8 cellular contexts compared by ENCODE assay signal in the genomic region with DNA sequence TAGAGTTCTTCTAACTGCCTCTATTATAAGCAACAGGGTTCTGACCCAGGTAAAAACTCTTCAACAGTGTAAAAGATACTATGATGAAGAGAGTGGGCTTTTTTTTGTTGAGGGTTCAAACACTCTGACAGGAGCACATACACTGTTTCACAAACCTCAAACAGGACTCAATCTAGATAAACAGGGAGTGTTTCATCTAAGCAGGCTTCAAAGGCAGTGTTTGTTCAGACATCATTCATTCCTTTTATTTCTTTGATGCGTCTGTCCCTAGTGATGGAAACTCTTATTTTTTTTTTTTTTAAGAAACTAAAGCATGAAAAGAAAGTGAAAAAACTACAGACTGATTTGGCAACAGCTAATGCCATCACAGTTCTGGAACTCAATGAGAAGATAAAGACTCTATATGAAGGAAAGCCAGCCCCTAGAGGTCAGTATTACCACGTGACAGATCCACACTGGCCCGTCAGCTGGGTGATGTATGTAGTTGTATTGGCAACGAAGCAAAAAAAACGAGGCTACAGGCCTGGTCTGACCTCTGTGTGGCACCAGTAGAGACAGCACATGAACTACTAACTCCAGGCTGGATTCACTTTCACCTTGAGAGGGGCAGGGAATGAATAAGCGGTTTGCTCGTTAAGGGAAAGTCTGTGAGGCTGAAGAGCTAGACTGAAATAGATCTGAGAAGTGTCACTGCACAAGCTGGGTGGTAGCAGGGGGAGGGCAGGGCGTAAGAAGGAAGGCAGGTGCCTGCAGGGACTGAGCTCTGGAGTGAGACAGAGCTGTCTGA.
DNase-seq lines count a peak whose midpoint lies in the region; ATAC-seq and TF ChIP-seq lines count a peak whose summit lies in the region.

No MANE protein-coding gene starts in this region.

- H3K4me2 ChIP-seq in skeletal muscle satellite cell (ENCODE audit: low read length), result peak overlapping the region; percentile 54

- H3K4me3 Mint-ChIP-seq in activated naive CD8-positive, alpha-beta T cell treated with anti-CD3 and anti-CD28 coated beads, Interleukin-2, amount 50 U/mL, for 24 hours, result no peak overlapping the region

- H3K27ac Mint-ChIP-seq in activated naive CD8-positive, alpha-beta T cell treated with anti-CD3 and anti-CD28 coated beads, Interleukin-2, amount 50 U/mL, for 24 hours, result no peak overlapping the region

- DNase-seq in EL, result peak; percentile 53
- DNase-seq in NCI-H748 treated with DMSO at 0.1 percent for 48 hours (lab: John Stamatoyannopoulos, UW), result peak; percentile 28
- peak; percentile 8 for DNase-seq in activated naive CD8-positive, alpha-beta T cell treated with anti-CD3 and anti-CD28 coated beads, Interleukin-2, amount 50 U/mL, for 24 hours
- peak; percentile 46 to 51 for DNase-seq in hippocampal formation (lab: John Stamatoyannopoulos, UW)
- no peak for DNase-seq in vagina (ENCODE audit: extremely low spot score in 2 of 2)

- no peak overlapping the region for H3K27ac ChIP-seq in vagina

- no peak for TF ChIP-seq CTCF in vagina (IDR thresholded peaks at IDR 0.05)

- H3K27me3 Mint-ChIP-seq in activated naive CD8-positive, alpha-beta T cell treated with anti-CD3 and anti-CD28 coated beads, Interleukin-2, amount 50 U/mL, for 24 hours, result no peaks in the 10 kb centered on the region

- H3K36me3 ChIP-seq in skeletal muscle satellite cell (ENCODE audit: insufficient read depth, low read length) (no peaks in the 10 kb centered on the region), vagina (no peaks in the 10 kb centered on the region)

- no peak overlapping the region for H3K9ac ChIP-seq in skeletal muscle satellite cell (ENCODE audit: low read depth, low read length)

- no peaks in the 10 kb centered on the region for H3K36me3 Mint-ChIP-seq in activated naive CD8-positive, alpha-beta T cell treated with anti-CD3 and anti-CD28 coated beads, Interleukin-2, amount 50 U/mL, for 24 hours (ENCODE audit: low read depth)

- H3K4me3 ChIP-seq in skeletal muscle satellite cell (ENCODE audit: low read length), result no peak overlapping the region
- no peak overlapping the region for H3K4me3 ChIP-seq in vagina

- no peaks in the 10 kb centered on the region for H3K4me1 Mint-ChIP-seq in activated naive CD8-positive, alpha-beta T cell treated with anti-CD3 and anti-CD28 coated beads, Interleukin-2, amount 50 U/mL, for 24 hours

- intact Hi-C loops in vagina (cut with DNase I), result no loop called here

- no peak for TF ChIP-seq POLR2A in vagina (IDR thresholded peaks at IDR 0.05)

- H3K9me3 Mint-ChIP-seq in activated naive CD8-positive, alpha-beta T cell treated with anti-CD3 and anti-CD28 coated beads, Interleukin-2, amount 50 U/mL, for 24 hours, result no peaks in the 10 kb centered on the region

- H3K27me3 ChIP-seq in skeletal muscle satellite cell (ENCODE audit: control insufficient read depth, insufficient read depth, low read length) (no peaks in the 10 kb centered on the region), vagina (no peaks in the 10 kb centered on the region)

- H3K4me1 ChIP-seq in skeletal muscle satellite cell (ENCODE audit: control insufficient read depth, insufficient read depth, low read length), result peaks cover 25% of the 10 kb centered on the region
- H3K4me1 ChIP-seq in vagina, result peaks cover 11% of the 10 kb centered on the region

- H3K9me3 ChIP-seq in skeletal muscle satellite cell (replicated peaks; ENCODE audit: low read length) (no peaks in the 10 kb centered on the region), vagina (no peaks in the 10 kb centered on the region)

- peak; percentile 93 for ATAC-seq in GM19455 (IDR thresholded peaks at IDR 0.05; ENCODE audit: unreplicated experiment)
- ATAC-seq in HG03378 (IDR thresholded peaks at IDR 0.05; ENCODE audit: unreplicated experiment), result peak; percentile 91
- ATAC-seq in activated naive CD8-positive, alpha-beta T cell treated with anti-CD3 and anti-CD28 coated beads, Interleukin-2, amount 50 U/mL, for 24 hours, result peak; percentile 87

Comparison
In these comparisons a context has a peak if more than half of its experiments do, and no peak if none do; other contexts are left out.
1. DNase-seq: peak in EL (single experiment), NCI-H748 treated with DMSO at 0.1 percent for 48 hours (single experiment), activated naive CD8-positive, alpha-beta T cell treated with anti-CD3 and anti-CD28 coated beads, Interleukin-2, amount 50 U/mL, for 24 hours (single experiment) and hippocampal formation (2 of 2); none in vagina (0 of 2).
2. Peak in every context shown above with its lines, with median percentiles within 50 percentile points of each other: ATAC-seq.